ENCODE assay signal across 15 cellular contexts in genomic region chr10:18463673-18464211, GRCh38.
DNase-seq lines count a peak whose midpoint lies in the region; ATAC-seq and TF ChIP-seq lines count a peak whose summit lies in the region.
"Had no signal": no experiment of that assay in that cellular context is flagged by ENCODE, and none has a peak within 500 bp of the region (broad histone marks: within the 10 kb centered on the region; RNA-seq: fewer than 3 reads in every experiment).

No MANE protein-coding gene starts in this region.

- no peak overlapping the region for H2AFZ ChIP-seq in GM23338
- no peak overlapping the region for H2AFZ ChIP-seq in SK-N-SH (ENCODE audit: low read depth)
- H2AFZ ChIP-seq: GM23248 had no signal

- peaks cover 2% of the 10 kb centered on the region for H3K27me3 Mint-ChIP-seq in GM23338 (ENCODE audit: insufficient read depth, low read depth, poor library complexity)

- H3K4me1 Mint-ChIP-seq in GM23338: no peaks in the 10 kb centered on the region
- H3K4me1 Mint-ChIP-seq: CD14-positive monocyte; CD4-positive, alpha-beta memory T cell had no signal

- intact Hi-C loops in Right ventricle myocardium inferior (cut with DNase I): loop anchor here (1.0 to 5.0 kb wide), 4 partner anchors 10 to 121 kb away; no protein-coding TSS in a partner anchor
- intact Hi-C loops in cardiac septum (cut with DNase I): loop anchor here (10.0 kb wide), 1 partner anchor 119 kb away; no protein-coding TSS in a partner anchor
- intact Hi-C loops in left cardiac atrium (cut with DNase I): loop anchor here in 1 of 2 donors (10.0 kb wide), 1 partner anchor 119 kb away; no protein-coding TSS in a partner anchor
- intact Hi-C loops in right cardiac atrium (cut with DNase I): no loop called here

- DNase-seq in Right ventricle myocardium inferior (ENCODE audit: missing footprints) (no peak), cardiac septum (ENCODE audit: low spot score) (no peak), left cardiac atrium (peak; percentile 19), right cardiac atrium (peak in 2 of 3 donors; percentile 53 to 54), GM23338 (ENCODE audit: low spot score) (no peak), SK-N-SH (no peak)
- DNase-seq: 8988T; CD4-positive, alpha-beta memory T cell; DMS79 treated with DMSO at 0.1 percent for 48 hours; GF-D8; GM23248; HCEC 1CT had no signal

- H3K4me3 ChIP-seq in right cardiac atrium (ENCODE audit: low read length): no peak overlapping the region
- H3K4me3 ChIP-seq in GM23338: no peak overlapping the region
- no peak overlapping the region for H3K4me3 ChIP-seq in SK-N-SH (ENCODE audit: low read depth in 2 of 2, low read length in 1 of 2)
- H3K4me3 ChIP-seq: BLaER1, GM23248 had no signal

- H3K4me2 ChIP-seq in GM23338: no peak overlapping the region
- H3K4me2 ChIP-seq in SK-N-SH: no peak overlapping the region
- H3K4me2 ChIP-seq: BLaER1 had no signal

- H3K9me3 Mint-ChIP-seq in GM23338: no peaks in the 10 kb centered on the region; the same call in 2 of the 3 replicates

- no peaks in the 10 kb centered on the region for H3K27me3 ChIP-seq in right cardiac atrium (ENCODE audit: control insufficient read depth, insufficient read depth)
- H3K27me3 ChIP-seq in GM23338 (ENCODE audit: insufficient read depth): no peaks in the 10 kb centered on the region
- H3K27me3 ChIP-seq in SK-N-SH (ENCODE audit: insufficient read depth): no peaks in the 10 kb centered on the region
- H3K27me3 ChIP-seq: BLaER1 had no signal

- peak overlapping the region; percentile 95 for H3K27ac ChIP-seq in right cardiac atrium (ENCODE audit: low read length)
- H3K27ac ChIP-seq in GM23338 (ENCODE audit: low read depth): no peak overlapping the region
- no peak overlapping the region for H3K27ac ChIP-seq in SK-N-SH (ENCODE audit: low read depth in 2 of 2, low read length in 1 of 2)
- H3K27ac ChIP-seq: BLaER1, GM23248 had no signal

- POLR2A ChIA-PET in SK-N-SH (lab: Yijun Ruan, JAX): no interaction called here

- no peak overlapping the region for H3K4me3 Mint-ChIP-seq in GM23338
- H3K4me3 Mint-ChIP-seq: CD14-positive monocyte; CD4-positive, alpha-beta memory T cell had no signal

- TF ChIP-seq RAD21 in SK-N-SH (IDR thresholded peaks at IDR 0.05; ENCODE audit: low read length): no peak

- 50% methylated on average over 5 of the region's 5 CpGs for WGBS in right cardiac atrium
- 70% methylated on average over 5 of the region's 5 CpGs for WGBS in SK-N-SH (ENCODE audit: low lambda C conversion rate)

- CTCF ChIA-PET in SK-N-SH (lab: Yijun Ruan, JAX): no interaction called here

- H3K9ac ChIP-seq in SK-N-SH: no peak overlapping the region
- H3K9ac ChIP-seq: BLaER1, GM23248 had no signal

- H4K20me1 ChIP-seq in GM23338 (replicated peaks; ENCODE audit: insufficient read depth) (no peaks in the 10 kb centered on the region), SK-N-SH (ENCODE audit: insufficient read depth) (no peaks in the 10 kb centered on the region)
- H4K20me1 ChIP-seq: BLaER1 had no signal

- TF ChIP-seq CTCF in GM23338 (conservative IDR thresholded peaks at IDR 0.05; ENCODE audit: low read depth in 2 of 2): no peak
- no peak for TF ChIP-seq CTCF in SK-N-SH (IDR thresholded peaks at IDR 0.05)

- H3K9me2 ChIP-seq in GM23338 (ENCODE audit: insufficient read depth) (no peaks in the 10 kb centered on the region), SK-N-SH (no peaks in the 10 kb centered on the region)

- H3K36me3 ChIP-seq in GM23338 (ENCODE audit: insufficient read depth) (no peaks in the 10 kb centered on the region), SK-N-SH (replicated peaks in 1 of 2; ENCODE audit: control insufficient read depth in 1 of 2, insufficient read depth in 2 of 2, low read length in 1 of 2) (no peaks in the 10 kb centered on the region)
- H3K36me3 ChIP-seq: BLaER1 had no signal

- ATAC-seq in Right ventricle myocardium inferior (peak; percentile 88), left cardiac atrium (peak; percentile 79 to 85), right cardiac atrium (peak; percentile 86 to 90), GM19455 (IDR thresholded peaks at IDR 0.05; ENCODE audit: unreplicated experiment) (no peak), GM23338 (no peak)

- no peaks in the 10 kb centered on the region for H3K36me3 Mint-ChIP-seq in GM23338 (ENCODE audit: low read depth)
- H3K36me3 Mint-ChIP-seq: CD14-positive monocyte; CD4-positive, alpha-beta memory T cell had no signal

- H3K4me1 ChIP-seq in right cardiac atrium (ENCODE audit: control insufficient read depth, insufficient read depth, low read length) (no peaks in the 10 kb centered on the region), GM23338 (ENCODE audit: insufficient read depth) (no peaks in the 10 kb centered on the region), SK-N-SH (ENCODE audit: control insufficient read depth in 1 of 2, insufficient read depth in 2 of 2, low read depth in 1 of 2, low read length in 1 of 2) (no peaks in the 10 kb centered on the region)

- H3K9me3 ChIP-seq in right cardiac atrium (ENCODE audit: control insufficient read depth, low read length) (no peaks in the 10 kb centered on the region), SK-N-SH (no peaks in the 10 kb centered on the region)

- no peak overlapping the region for H3K27ac Mint-ChIP-seq in GM23338
- H3K27ac Mint-ChIP-seq: CD14-positive monocyte; CD4-positive, alpha-beta memory T cell had no signal

- TF ChIP-seq EP300 in SK-N-SH (IDR thresholded peaks at IDR 0.05; ENCODE audit: borderline replicate concordance in 1 of 2, low read depth in 1 of 2, low read length in 1 of 2): no peak

- no peaks in the 10 kb centered on the region for H3F3A ChIP-seq in GM23338 (replicated peaks; ENCODE audit: low read depth)
- H3F3A ChIP-seq in SK-N-SH (replicated peaks; ENCODE audit: insufficient read depth): no peaks in the 10 kb centered on the region

- no peaks in the 10 kb centered on the region for H3K79me2 ChIP-seq in GM23338 (replicated peaks; ENCODE audit: insufficient read depth)
- H3K79me2 ChIP-seq in SK-N-SH (ENCODE audit: insufficient read depth): no peaks in the 10 kb centered on the region

TF ChIP-seq in GM23338, 12 proteins besides CTCF, POLR2A, EP300 and RAD21 (continues in another document):
- no peak for TF ChIP-seq EZH2 (IDR thresholded peaks at IDR 0.05; ENCODE audit: low read depth, unreplicated experiment)
- no peak for TF ChIP-seq POLR2AphosphoS5 (IDR thresholded peaks at IDR 0.05; ENCODE audit: low read depth)
- no peak for TF ChIP-seq JUNB (IDR thresholded peaks at IDR 0.05; ENCODE audit: unreplicated experiment)
- no peak for TF ChIP-seq EZH2phosphoT487 (IDR thresholded peaks at IDR 0.05; ENCODE audit: unreplicated experiment)
- TF ChIP-seq NANOG (IDR thresholded peaks at IDR 0.05; ENCODE audit: borderline replicate concordance): no peak
- no peak for TF ChIP-seq STAT1 (IDR thresholded peaks at IDR 0.05; ENCODE audit: unreplicated experiment)
- TF ChIP-seq ZNF114 (CRISPR knock-in tag; IDR thresholded peaks at IDR 0.05): no peak
- TF ChIP-seq CREB1 (CRISPR knock-in tag; IDR thresholded peaks at IDR 0.05; ENCODE audit: low read depth): no peak

TF ChIP-seq in SK-N-SH, 30 proteins besides CTCF, POLR2A, EP300 and RAD21:
- TF ChIP-seq USF2 (IDR thresholded peaks at IDR 0.05; ENCODE audit: borderline replicate concordance, low read depth, low read length): no peak
- no peak for TF ChIP-seq TAF1 (IDR thresholded peaks at IDR 0.05; ENCODE audit: borderline replicate concordance, low read depth, low read length)

Comparison
In these comparisons a context has a peak if more than half of its experiments do, and no peak if none do; other contexts are left out.
1. DNase-seq: peak in left cardiac atrium (single experiment) and right cardiac atrium (2 of 3); none in Right ventricle myocardium inferior (single experiment), cardiac septum (single experiment), GM23338 (single experiment) and SK-N-SH (single experiment).
2. intact Hi-C loops: an anchor here in Right ventricle myocardium inferior (1.0 to 5.0 kb wide) and cardiac septum (10.0 kb wide); none called in right cardiac atrium.
3. ATAC-seq: peak in Right ventricle myocardium inferior (single experiment), left cardiac atrium (2 of 2) and right cardiac atrium (2 of 2); none in GM19455 (single experiment) and GM23338 (single experiment).